1 cellular context compared by ENCODE assay signal in the genomic region with DNA sequence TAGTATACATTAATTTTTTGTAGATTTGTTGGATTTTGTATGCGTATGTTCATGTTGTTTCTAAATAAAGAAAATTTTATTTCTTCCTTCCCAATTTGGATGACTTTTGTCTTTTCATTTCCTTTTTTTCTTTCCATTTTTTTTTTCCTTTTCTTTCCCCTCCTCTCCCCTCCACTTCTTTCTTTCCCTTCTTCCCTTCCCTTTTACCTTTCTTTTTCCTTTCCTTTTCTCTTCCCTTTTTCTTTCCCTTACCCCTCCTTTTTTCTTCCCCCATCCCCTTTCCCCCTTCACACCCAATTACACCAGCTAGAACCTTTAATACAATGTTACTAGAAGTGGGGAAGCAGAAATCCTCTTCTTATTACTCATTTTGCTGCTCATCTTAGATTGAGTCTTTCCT.
A peak's percentile ranks its signal among the peaks of the same experiment; 100 is the strongest.
TF ChIP-seq lines count a peak whose summit lies in the region.

No MANE protein-coding gene starts in this region.

TF ChIP-seq in WTC11, 78 proteins besides CTCF, POLR2A, EP300 and RAD21:
- TF ChIP-seq, protein P1, sequence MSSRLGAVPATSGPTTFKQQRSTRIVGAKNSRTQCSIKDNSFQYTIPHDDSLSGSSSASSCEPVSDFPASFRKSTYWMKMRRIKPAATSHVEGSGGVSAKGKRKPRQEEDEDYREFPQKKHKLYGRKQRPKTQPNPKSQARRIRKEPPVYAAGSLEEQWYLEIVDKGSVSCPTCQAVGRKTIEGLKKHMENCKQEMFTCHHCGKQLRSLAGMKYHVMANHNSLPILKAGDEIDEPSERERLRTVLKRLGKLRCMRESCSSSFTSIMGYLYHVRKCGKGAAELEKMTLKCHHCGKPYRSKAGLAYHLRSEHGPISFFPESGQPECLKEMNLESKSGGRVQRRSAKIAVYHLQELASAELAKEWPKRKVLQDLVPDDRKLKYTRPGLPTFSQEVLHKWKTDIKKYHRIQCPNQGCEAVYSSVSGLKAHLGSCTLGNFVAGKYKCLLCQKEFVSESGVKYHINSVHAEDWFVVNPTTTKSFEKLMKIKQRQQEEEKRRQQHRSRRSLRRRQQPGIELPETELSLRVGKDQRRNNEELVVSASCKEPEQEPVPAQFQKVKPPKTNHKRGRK (CRISPR knock-in tag; IDR thresholded peaks at IDR 0.05; ENCODE audit: borderline replicate concordance), result 0 out of 2 replicates have a peak, but pooled peaks have one; percentile 53
- TF ChIP-seq, protein P2, sequence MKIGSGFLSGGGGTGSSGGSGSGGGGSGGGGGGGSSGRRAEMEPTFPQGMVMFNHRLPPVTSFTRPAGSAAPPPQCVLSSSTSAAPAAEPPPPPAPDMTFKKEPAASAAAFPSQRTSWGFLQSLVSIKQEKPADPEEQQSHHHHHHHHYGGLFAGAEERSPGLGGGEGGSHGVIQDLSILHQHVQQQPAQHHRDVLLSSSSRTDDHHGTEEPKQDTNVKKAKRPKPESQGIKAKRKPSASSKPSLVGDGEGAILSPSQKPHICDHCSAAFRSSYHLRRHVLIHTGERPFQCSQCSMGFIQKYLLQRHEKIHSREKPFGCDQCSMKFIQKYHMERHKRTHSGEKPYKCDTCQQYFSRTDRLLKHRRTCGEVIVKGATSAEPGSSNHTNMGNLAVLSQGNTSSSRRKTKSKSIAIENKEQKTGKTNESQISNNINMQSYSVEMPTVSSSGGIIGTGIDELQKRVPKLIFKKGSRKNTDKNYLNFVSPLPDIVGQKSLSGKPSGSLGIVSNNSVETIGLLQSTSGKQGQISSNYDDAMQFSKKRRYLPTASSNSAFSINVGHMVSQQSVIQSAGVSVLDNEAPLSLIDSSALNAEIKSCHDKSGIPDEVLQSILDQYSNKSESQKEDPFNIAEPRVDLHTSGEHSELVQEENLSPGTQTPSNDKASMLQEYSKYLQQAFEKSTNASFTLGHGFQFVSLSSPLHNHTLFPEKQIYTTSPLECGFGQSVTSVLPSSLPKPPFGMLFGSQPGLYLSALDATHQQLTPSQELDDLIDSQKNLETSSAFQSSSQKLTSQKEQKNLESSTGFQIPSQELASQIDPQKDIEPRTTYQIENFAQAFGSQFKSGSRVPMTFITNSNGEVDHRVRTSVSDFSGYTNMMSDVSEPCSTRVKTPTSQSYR (CRISPR knock-in tag; IDR thresholded peaks at IDR 0.05), result no peak
